Comparison of ENCODE assay signal across 9 cellular contexts in genomic region chr3:111080357-111080937, GRCh38. TPM values are rescaled to one million over a fixed set of nuclear protein-coding genes. Genes with fewer than 3 reads are reported as not detected.
DNase-seq lines count a peak whose midpoint lies in the region; ATAC-seq and TF ChIP-seq lines count a peak whose summit lies in the region.
"Had no signal": no experiment of that assay in that cellular context is flagged by ENCODE, and none has a peak within 500 bp of the region (broad histone marks: within the 10 kb centered on the region; RNA-seq: fewer than 3 reads in every experiment).

No MANE protein-coding gene starts in this region.

- DNase-seq in NCI-H2196 (lab: John Stamatoyannopoulos, UW; ENCODE audit: unreplicated experiment): peak; percentile 11
- DNase-seq in NCI-H2196 treated with DMSO at 0.1 percent for 48 hours (lab: John Stamatoyannopoulos, UW; ENCODE audit: unreplicated experiment): no peak
- peak; percentile 70 for DNase-seq in PC-3
- peak; percentile 71 for DNase-seq in fibroblast of the aortic adventitia (ENCODE audit: low read depth)
- no peak for DNase-seq in stomach
- DNase-seq in stimulated activated CD4-positive, alpha-beta T cell treated with anti-CD3 and anti-CD28 coated beads, Interleukin-15, amount 100 ng/mL, for 24 hours: no peak
- DNase-seq: naive B cell had no signal

- H3K9me3 ChIP-seq in PC-3 (ENCODE audit: low read length): no peaks in the 10 kb centered on the region
- H3K9me3 ChIP-seq in stomach: no peaks in the 10 kb centered on the region

- no TSS peak for BruUV-seq in PC-3 (replicated peaks; lab: Mats Ljungman, UMichigan)

- no peak overlapping the region for H3K27ac ChIP-seq in PC-3 (ENCODE audit: low read length)
- no peak overlapping the region for H3K27ac ChIP-seq in stomach

- peak overlapping the region; percentile 24; the same call in 1 of the 2 replicates for H3K4me2 ChIP-seq in PC-3 (ENCODE audit: low read length)

- H3K79me2 ChIP-seq in PC-3 (ENCODE audit: low read length): peaks cover 81% of the 10 kb centered on the region

- no peak for TF ChIP-seq POLR2A in stomach (IDR thresholded peaks at IDR 0.05)

- no peak overlapping the region for H3K9ac ChIP-seq in PC-3 (ENCODE audit: low read length)

- 6 to 27% (median 14%) methylated on average over 2 of the region's 2 CpGs for WGBS in stomach, 5 donors

- ATAC-seq in PC-3 (peak; percentile 61), GM19023 (IDR thresholded peaks at IDR 0.05; ENCODE audit: unreplicated experiment) (no peak), HG02884 (IDR thresholded peaks at IDR 0.05; ENCODE audit: unreplicated experiment) (no peak)

- peaks cover 9% of the 10 kb centered on the region for H3K4me1 ChIP-seq in PC-3 (ENCODE audit: insufficient read depth, low read length)
- peaks cover 5 to 86% (median 52%) of the 10 kb centered on the region in 4 donors for H3K4me1 ChIP-seq in stomach

- H3K4me3 ChIP-seq in PC-3 (ENCODE audit: low read length) (no peak overlapping the region), fibroblast of the aortic adventitia (ENCODE audit: low read depth, low read length) (no peak overlapping the region), stomach (no peak overlapping the region)

- POLR2A ChIA-PET in PC-3 (lab: Charles Lee; ENCODE audit: unreplicated experiment): interaction anchor here (0.6 to 0.7 kb wide), 3 partner anchors 197 to 1045 kb away, joined by 3 to 14 read pairs (median 6); no protein-coding TSS in a partner anchor

- TF ChIP-seq EP300 in stomach (IDR thresholded peaks at IDR 0.05): no peak

- intact Hi-C loops in PC-3 (cut with micrococcal nuclease) (loop anchor here (1.0 to 2.0 kb wide), 3 partner anchors 459 to 1548 kb away; no protein-coding TSS in a partner anchor), stomach (cut with DNase I; ENCODE audit: low total_unique reads) (no loop called here)

- H3F3A ChIP-seq in PC-3 (ENCODE audit: low read length, unreplicated experiment): no peaks in the 10 kb centered on the region

- H4K20me1 ChIP-seq in PC-3 (ENCODE audit: low read length): peaks cover 4% of the 10 kb centered on the region; the same call in 1 of the 2 replicates

- no peaks in the 10 kb centered on the region for H3K9me2 ChIP-seq in PC-3 (replicated peaks; ENCODE audit: low read length)

- H3K27me3 ChIP-seq in PC-3 (ENCODE audit: low read length) (no peaks in the 10 kb centered on the region), stomach (no peaks in the 10 kb centered on the region)

- CTCF ChIA-PET in PC-3 (lab: Charles Lee): interaction anchor here (0.5 to 0.9 kb wide), 5 partner anchors 10 to 699 kb away, joined by 3 to 7 read pairs (median 3); no protein-coding TSS in a partner anchor

- H2AFZ ChIP-seq in PC-3 (ENCODE audit: low read length): 0 out of 2 replicates have a peak overlapping the region, but pooled peaks have one; percentile 5

- H3K36me3 ChIP-seq in PC-3 (ENCODE audit: low read depth, low read length): no peaks in the 10 kb centered on the region
- no peaks in the 10 kb centered on the region for H3K36me3 ChIP-seq in stomach

- TF ChIP-seq CTCF in PC-3 (conservative IDR thresholded peaks at IDR 0.05; ENCODE audit: low read depth, low read length) (peak; percentile 75), fibroblast of the aortic adventitia (IDR thresholded peaks at IDR 0.05; ENCODE audit: insufficient read depth, low read length) (peak; percentile 64), stomach (IDR thresholded peaks at IDR 0.05) (peak in 4 of 7 experiments; percentile 18 to 45 (median 32))

RNA-seq across cellular contexts. Expression of gene NECTIN3, which starts 8.8 kb away (rescaled TPM):
- total RNA-seq in PC-3 (2014; rRNA removed): 12.8 and 15.8 TPM in 2 replicates
- total RNA-seq in fibroblast of the aortic adventitia (ENCODE audit: low replicate concordance): 30.4 and 53.9 TPM in 2 replicates
- total RNA-seq in stomach: 10 to 100 TPM in 4 of 5 donors, 1 to 10 TPM in 1; 5.8 to 92.3 (median 20.4) TPM
- 1 to 10 TPM; 2.7 to 8.1 (median 5.0) TPM for polyA plus RNA-seq in stomach

Comparison
In these comparisons a context has a peak if more than half of its experiments do, and no peak if none do; other contexts are left out.
1. DNase-seq: peak in NCI-H2196 (single experiment), PC-3 (single experiment) and fibroblast of the aortic adventitia (single experiment); none in NCI-H2196 treated with DMSO at 0.1 percent for 48 hours (single experiment), stomach (single experiment) and stimulated activated CD4-positive, alpha-beta T cell treated with anti-CD3 and anti-CD28 coated beads, Interleukin-15, amount 100 ng/mL, for 24 hours (single experiment).
2. Peak in every context shown above with its lines, with median percentiles within 50 percentile points of each other: CTCF ChIP-seq.